Comparison of ENCODE assay signal across 8 cellular contexts in genomic region chr14:36373982-36374673, GRCh38. TPM values are rescaled to one million over a fixed set of nuclear protein-coding genes. Genes with fewer than 3 reads are reported as not detected.
A peak's percentile ranks its signal among the peaks of the same experiment; 100 is the strongest.
DNase-seq lines count a peak whose midpoint lies in the region; ATAC-seq, FAIRE-seq and TF ChIP-seq lines count a peak whose summit lies in the region.

No MANE protein-coding gene starts in this region.

- no peak overlapping the region for H2AFZ ChIP-seq in K562 (ENCODE audit: low read depth, low read length)

- H3K36me3 ChIP-seq in A673 (ENCODE audit: insufficient read depth, low read length, poor library complexity, severe bottlenecking) = no peaks in the 10 kb centered on the region
- H3K36me3 ChIP-seq in K562 (ENCODE audit: control insufficient read depth, insufficient read depth, low read length) = no peaks in the 10 kb centered on the region

- intact Hi-C loops in A673 (cut with micrococcal nuclease; ENCODE audit: unreplicated experiment) = loop anchor here (1.0 to 10.0 kb wide), 3 partner anchors 167 to 489 kb away; no protein-coding TSS in a partner anchor
- intact Hi-C loops in K562 (cut with micrococcal nuclease) = loop anchor here (1.0 to 10.0 kb wide), 3 partner anchors 133 to 307 kb away; no protein-coding TSS in a partner anchor

- H3K79me2 ChIP-seq in K562 (ENCODE audit: control insufficient read depth, insufficient read depth, low read length) = no peaks in the 10 kb centered on the region

- in situ Hi-C loops in K562 (cut with MboI) = no loop called here

- TF ChIP-seq CTCF in A673 (conservative IDR thresholded peaks at IDR 0.05; ENCODE audit: low read depth, low read length) (peak; percentile 90), K562 (IDR thresholded peaks at IDR 0.05 in 2 of 3, conservative IDR thresholded peaks at IDR 0.05 in 1 of 3; ENCODE audit: insufficient read depth in 2 of 3, low read depth in 1 of 3, low read length in 3 of 3) (peak; percentile 74 to 86 (median 80))

- no peak overlapping the region for H3K4me3 Mint-ChIP-seq in immature natural killer cell

- peak; percentile 97 for ATAC-seq in HG02973 (IDR thresholded peaks at IDR 0.05; ENCODE audit: unreplicated experiment)
- ATAC-seq in K562 = peak; percentile 98

- peaks cover 0 to 4% (median 2%) of the 10 kb centered on the region in 3 donors for H3K27me3 Mint-ChIP-seq in immature natural killer cell (ENCODE audit: low read depth in 3 of 3)

- 0% methylated on average over 4 of the region's 4 CpGs for WGBS in K562 (ENCODE audit: insufficient coverage, low coverage, missing lambda C conversion rate)

- H3K9me3 Mint-ChIP-seq in immature natural killer cell = no peaks in the 10 kb centered on the region

- POLR2A ChIA-PET in A673 (lab: Charles Lee; ENCODE audit: low non-redundant PET) (interaction anchor here (0.6 kb wide), 1 partner anchor 235 kb away, joined by 3 read pairs; no protein-coding TSS in a partner anchor), K562 (lab: Yijun Ruan, JAX) (no interaction called here)

- H3K9me3 ChIP-seq in A673 (ENCODE audit: low read depth, low read length, poor library complexity, severe bottlenecking) (no peaks in the 10 kb centered on the region), K562 (replicated peaks; ENCODE audit: control insufficient read depth, insufficient read depth, low read depth, low read length) (no peaks in the 10 kb centered on the region)

- H3K4me1 ChIP-seq in A673 (ENCODE audit: insufficient read depth, low read length, poor library complexity, severe bottlenecking) (no peaks in the 10 kb centered on the region), K562 (replicated peaks in 1 of 2; ENCODE audit: control insufficient read depth in 2 of 2, insufficient read depth in 2 of 2, low read length in 2 of 2) (no peaks in the 10 kb centered on the region; a peak in 1 of 5 replicates)

- CTCF ChIA-PET in A673 (lab: Charles Lee) (interaction anchor here (0.9 to 2.2 kb wide), 5 partner anchors 60 to 776 kb away, joined by 3 to 11 read pairs (median 5); no protein-coding TSS in a partner anchor), K562 (lab: Yijun Ruan, JAX; ENCODE audit: low intra/inter-chr PET ratio) (interaction anchor here (0.6 to 1.6 kb wide), 6 partner anchors 133 to 490 kb away, joined by 3 to 5 read pairs (median 4); no protein-coding TSS in a partner anchor)

- no peak overlapping the region; the same call in 1 of the 2 replicates for H3K4me2 ChIP-seq in K562 (ENCODE audit: insufficient read depth, low read length)

- H4K20me1 ChIP-seq in K562 (replicated peaks; ENCODE audit: control insufficient read depth, insufficient read depth, low read length) = no peaks in the 10 kb centered on the region

- H3K27me3 ChIP-seq in A673 (replicated peaks; ENCODE audit: insufficient read depth, low read depth, low read length, poor library complexity) (no peaks in the 10 kb centered on the region), K562 (ENCODE audit: control insufficient read depth in 2 of 2, insufficient read depth in 2 of 2, low read length in 2 of 2) (no peaks in the 10 kb centered on the region)

- no peaks in the 10 kb centered on the region for H3K9me1 ChIP-seq in K562 (ENCODE audit: control insufficient read depth, insufficient read depth, low read length)

- H3K36me3 Mint-ChIP-seq in immature natural killer cell = no peaks in the 10 kb centered on the region

- peak; percentile 62 to 88 for TF ChIP-seq RAD21 in K562 (CRISPR knock-in tag; conservative IDR thresholded peaks at IDR 0.05 in 1 of 2, IDR thresholded peaks at IDR 0.05 in 1 of 2)

- no peak overlapping the region for H3K27ac Mint-ChIP-seq in immature natural killer cell

- FAIRE-seq in GM18507 (lab: Jason Lieb, UNC) (peak; percentile 83), K562 (lab: Jason Lieb, UNC) (peak; percentile 93)

- no peak for TF ChIP-seq POLR2A in K562 (conservative IDR thresholded peaks at IDR 0.05)

- TF ChIP-seq EP300 in K562 (IDR thresholded peaks at IDR 0.05; ENCODE audit: low read length) = no peak

- H3K4me3 ChIP-seq in A673 (ENCODE audit: low read depth, low read length, poor library complexity, severe bottlenecking) (no peak overlapping the region), K562 (no peak overlapping the region)

- DNase-seq in A673 (ENCODE audit: low spot score) (peak; percentile 90), GM18507 (ENCODE audit: extremely low spot score, insufficient read length, low read depth) (peak; percentile 35), NCI-H2029 (lab: John Stamatoyannopoulos, UW) (peak; percentile 100), T1000 (lab: John Stamatoyannopoulos, UW) (peak; percentile 51), K562 (ENCODE audit: extremely low read depth in 1 of 4, low spot score in 3 of 4) (peak; percentile 68 to 85 (median 70)), immature natural killer cell (peak in 2 of 3 donors; percentile 2 to 3)
- DNase-seq in stimulated activated CD4-positive, alpha-beta T cell treated with anti-CD3 and anti-CD28 coated beads, Interleukin-1b, Interleukin-23, amount 100 ng/mL, for 1 hour (ENCODE audit: low read depth in 2 of 2) = peak; percentile 21 to 45

- H3K4me1 Mint-ChIP-seq in immature natural killer cell = no peaks in the 10 kb centered on the region

- no peak overlapping the region for H3K27ac ChIP-seq in A673 (ENCODE audit: low read depth, low read length, poor library complexity, severe bottlenecking)
- H3K27ac ChIP-seq in K562 (ENCODE audit: extremely low read depth, low read depth, low read length) = no peak overlapping the region

- no peak overlapping the region for H3K9ac ChIP-seq in K562 (ENCODE audit: insufficient read depth in 1 of 2, low read depth in 2 of 2, low read length in 2 of 2)

- BruUV-seq in A673 (replicated peaks; lab: Mats Ljungman, UMichigan) = no TSS peak
- no TSS peak for BruUV-seq in K562 (replicated peaks; lab: Mats Ljungman, UMichigan)

TF ChIP-seq in K562, 482 proteins besides CTCF, POLR2A, EP300 and RAD21 (continues in another document):
- no peak for TF ChIP-seq ZNF830 (CRISPR knock-in tag; IDR thresholded peaks at IDR 0.05)
- TF ChIP-seq YY1 (IDR thresholded peaks at IDR 0.05; ENCODE audit: borderline replicate concordance in 1 of 3, control insufficient read depth in 1 of 3, extremely low read depth in 1 of 3, insufficient read depth in 3 of 3, insufficient read length in 1 of 3, insufficient replicate concordance in 2 of 3, low read depth in 1 of 3, low read length in 2 of 3) = peak in 1 of 3 experiments; percentile 9
- TF ChIP-seq CREM (IDR thresholded peaks at IDR 0.05; ENCODE audit: low read depth) = 0 out of 2 replicates have a peak, but pooled peaks have one; percentile 18
- TF ChIP-seq E2F1 (CRISPR knock-in tag; IDR thresholded peaks at IDR 0.05) = no peak
- TF ChIP-seq ARID2 (IDR thresholded peaks at IDR 0.05) = peak; percentile 61; the same call in 1 of the 2 replicates
- no peak for TF ChIP-seq FOSL1 (tag; conservative IDR thresholded peaks at IDR 0.05)
- TF ChIP-seq ZNF24 (IDR thresholded peaks at IDR 0.05) = no peak
- no peak for TF ChIP-seq ZNF174 (CRISPR knock-in tag; IDR thresholded peaks at IDR 0.05)
- peak; percentile 54 to 68; a peak in 2 of 4 replicates for TF ChIP-seq MNT (conservative IDR thresholded peaks at IDR 0.05)
- peak; percentile 17; the same call in 1 of the 2 replicates for TF ChIP-seq KLF16 (IDR thresholded peaks at IDR 0.05)
- no peak for TF ChIP-seq NONO (IDR thresholded peaks at IDR 0.05; ENCODE audit: low read depth in 2 of 2, low read length in 1 of 2)
- no peak for TF ChIP-seq SUPT5H (IDR thresholded peaks at IDR 0.05)
- TF ChIP-seq ZFP36 (IDR thresholded peaks at IDR 0.05; ENCODE audit: low read depth, low read length, partially characterized antibody) = no peak

RNA-seq across cellular contexts. Expression of gene MBIP, which starts 53.7 kb away (rescaled TPM):
- total RNA-seq in A673 (2021) (22.9 and 23.2 TPM in 2 replicates), K562 (2014; rRNA removed) (5.5 and 8.4 TPM in 2 replicates), K562 (2014; rRNA removed; fragmentation: Illumina TruSeq; extraction: Trizol) (13.8 and 16.1 TPM in 2 replicates), K562 (2015; rRNA removed; fragmentation: Illumina TruSeq; extraction: Trizol) (10.8 and 14.4 TPM in 2 replicates), K562 (2021) (12.8 and 14.4 TPM in 2 replicates)
- total RNA-seq in K562 (2011; cell fraction: chromatin; rRNA removed; ENCODE audit: low replicate concordance) = 10.0 and 50.9 TPM in 2 replicates
- 3.8 and 10.1 TPM in 2 replicates for total RNA-seq in K562 (2011; cell fraction: nucleolus; rRNA removed)
- total RNA-seq in K562 (2011; cell fraction: nucleoplasm; rRNA removed) = 20.8 and 50.6 TPM in 2 replicates
- polyA plus RNA-seq in K562 (2011; rRNA removed) (19.3 and 19.4 TPM in 2 replicates), K562 (2014; fragmentation: Illumina TruSeq; extraction: Trizol) (21.0 and 25.3 TPM in 2 replicates), K562 (2014; fragmentation: Nextera tagmentation; extraction: Ambion mirVana) (10 to 100 TPM; 29.3 to 31.1 TPM), K562 (2014; rRNA removed) (19.4 and 20.2 TPM in 2 replicates), immature natural killer cell (10 to 100 TPM in 2 of 3 donors, 1 to 10 TPM in 1; 7.4 to 14.9 (median 10.4) TPM)
- 5.7 and 8.4 TPM in 2 replicates for polyA plus RNA-seq in K562 (2011; cell fraction: cytosol; rRNA removed)
- polyA plus RNA-seq in K562 (2011; cell fraction: nucleus; rRNA removed) = 14.2 and 23.8 TPM in 2 replicates
- polyA plus RNA-seq in K562 (2012) = 13.3 and 16.0 TPM in 2 replicates
- 18.3 and 26.3 TPM in 2 replicates for polyA minus RNA-seq in K562 (2011; rRNA and poly(A)+ RNA removed)
- polyA minus RNA-seq in K562 (2011; cell fraction: cytosol; rRNA and poly(A)+ RNA removed) = 5.2 and 6.4 TPM in 2 replicates
- 18.3 and 39.5 TPM in 2 replicates for polyA minus RNA-seq in K562 (2011; cell fraction: nucleus; rRNA and poly(A)+ RNA removed)

Comparison
In these comparisons a context has a peak if more than half of its experiments do, and no peak if none do; other contexts are left out.
1. DNase-seq: peak in every context shown above with its lines; median percentile 100 in NCI-H2029; 90 in A673; 70 in K562; 51 in T1000; 35 in GM18507; 33 in stimulated activated CD4-positive, alpha-beta T cell treated with anti-CD3 and anti-CD28 coated beads, Interleukin-1b, Interleukin-23, amount 100 ng/mL, for 1 hour; 2 in immature natural killer cell.